In the genomic region with DNA sequence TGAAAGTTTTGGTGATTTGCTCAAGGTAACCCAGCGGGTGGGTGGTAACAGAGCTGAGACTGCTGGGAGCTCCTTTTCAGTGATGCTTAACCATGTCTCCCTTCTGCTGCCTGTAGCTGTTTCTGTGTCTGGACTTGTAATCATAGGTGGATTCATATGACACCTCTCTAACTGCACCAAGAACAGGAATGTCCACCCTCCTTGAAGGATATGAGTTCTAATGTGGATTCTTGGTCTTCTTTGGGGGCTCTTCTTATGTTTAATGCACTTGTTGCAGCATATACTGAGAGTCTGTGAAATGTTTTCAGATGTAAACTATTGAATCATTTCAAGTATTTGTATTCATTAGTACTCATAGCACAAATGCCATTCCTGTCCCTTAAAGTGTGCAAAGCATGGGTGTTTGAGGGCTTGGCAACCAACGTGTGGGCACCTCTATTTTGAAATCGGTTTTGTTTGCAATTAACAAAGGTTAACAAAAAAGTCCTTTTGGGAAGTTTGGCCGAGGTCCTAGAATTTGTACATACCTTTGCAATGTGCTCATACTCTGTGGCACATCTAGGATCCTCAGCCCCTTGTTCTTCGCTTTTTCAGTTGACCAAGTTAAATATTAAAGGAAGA, we compare ENCODE assay signal across 1 cellular context.
TF ChIP-seq lines count a peak whose summit lies in the region.

No MANE protein-coding gene starts in this region.

TF ChIP-seq in HCT116, 20 proteins besides CTCF, POLR2A, EP300 and RAD21 (continued from another document):
- TF ChIP-seq, protein P1, sequence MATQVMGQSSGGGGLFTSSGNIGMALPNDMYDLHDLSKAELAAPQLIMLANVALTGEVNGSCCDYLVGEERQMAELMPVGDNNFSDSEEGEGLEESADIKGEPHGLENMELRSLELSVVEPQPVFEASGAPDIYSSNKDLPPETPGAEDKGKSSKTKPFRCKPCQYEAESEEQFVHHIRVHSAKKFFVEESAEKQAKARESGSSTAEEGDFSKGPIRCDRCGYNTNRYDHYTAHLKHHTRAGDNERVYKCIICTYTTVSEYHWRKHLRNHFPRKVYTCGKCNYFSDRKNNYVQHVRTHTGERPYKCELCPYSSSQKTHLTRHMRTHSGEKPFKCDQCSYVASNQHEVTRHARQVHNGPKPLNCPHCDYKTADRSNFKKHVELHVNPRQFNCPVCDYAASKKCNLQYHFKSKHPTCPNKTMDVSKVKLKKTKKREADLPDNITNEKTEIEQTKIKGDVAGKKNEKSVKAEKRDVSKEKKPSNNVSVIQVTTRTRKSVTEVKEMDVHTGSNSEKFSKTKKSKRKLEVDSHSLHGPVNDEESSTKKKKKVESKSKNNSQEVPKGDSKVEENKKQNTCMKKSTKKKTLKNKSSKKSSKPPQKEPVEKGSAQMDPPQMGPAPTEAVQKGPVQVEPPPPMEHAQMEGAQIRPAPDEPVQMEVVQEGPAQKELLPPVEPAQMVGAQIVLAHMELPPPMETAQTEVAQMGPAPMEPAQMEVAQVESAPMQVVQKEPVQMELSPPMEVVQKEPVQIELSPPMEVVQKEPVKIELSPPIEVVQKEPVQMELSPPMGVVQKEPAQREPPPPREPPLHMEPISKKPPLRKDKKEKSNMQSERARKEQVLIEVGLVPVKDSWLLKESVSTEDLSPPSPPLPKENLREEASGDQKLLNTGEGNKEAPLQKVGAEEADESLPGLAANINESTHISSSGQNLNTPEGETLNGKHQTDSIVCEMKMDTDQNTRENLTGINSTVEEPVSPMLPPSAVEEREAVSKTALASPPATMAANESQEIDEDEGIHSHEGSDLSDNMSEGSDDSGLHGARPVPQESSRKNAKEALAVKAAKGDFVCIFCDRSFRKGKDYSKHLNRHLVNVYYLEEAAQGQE (IDR thresholded peaks at IDR 0.05; ENCODE audit: low read depth): no peak
